8 cellular contexts compared by ENCODE assay signal in genomic region chr1:64540265-64540791, GRCh38.
A peak's percentile ranks its signal among the peaks of the same experiment; 100 is the strongest.
DNase-seq lines count a peak whose midpoint lies in the region; ATAC-seq and TF ChIP-seq lines count a peak whose summit lies in the region.

No MANE protein-coding gene starts in this region.

- H3K4me1 Mint-ChIP-seq in activated naive CD4-positive, alpha-beta T cell treated with anti-CD3 and anti-CD28 coated beads, Interleukin-2, amount 50 U/mL, for 24 hours: peaks cover 55% of the 10 kb centered on the region

- DNase-seq in activated naive CD4-positive, alpha-beta T cell treated with Interleukin-2 at 50 U/mL for 16 hours: no peak
- DNase-seq in coronary artery (ENCODE audit: low spot score) (no peak), lung (ENCODE audit: low spot score) (no peak), upper lobe of right lung (no peak), substantia nigra (lab: John Stamatoyannopoulos, UW) (no peak)

- no peak for TF ChIP-seq CTCF in coronary artery (IDR thresholded peaks at IDR 0.05)
- no peak for TF ChIP-seq CTCF in lung (IDR thresholded peaks at IDR 0.05; ENCODE audit: control extremely low read depth, extremely low read depth)
- no peak for TF ChIP-seq CTCF in upper lobe of right lung (IDR thresholded peaks at IDR 0.05)

- H3K4me1 ChIP-seq in lung (ENCODE audit: control insufficient read depth in 2 of 2, insufficient read depth in 2 of 2, low read length in 2 of 2) (peaks cover 7 to 13% of the 10 kb centered on the region in 2 donors), upper lobe of right lung (peaks cover 28% of the 10 kb centered on the region)

- H3K9me3 Mint-ChIP-seq in activated naive CD4-positive, alpha-beta T cell treated with anti-CD3 and anti-CD28 coated beads, Interleukin-2, amount 50 U/mL, for 24 hours: no peaks in the 10 kb centered on the region

- H3K27me3 ChIP-seq in lung (ENCODE audit: control insufficient read depth, insufficient read depth) (no peaks in the 10 kb centered on the region), upper lobe of right lung (no peaks in the 10 kb centered on the region)

- H3K36me3 ChIP-seq in lung (ENCODE audit: control insufficient read depth in 2 of 2, insufficient read depth in 2 of 2, low read length in 2 of 2) (no peaks in the 10 kb centered on the region), upper lobe of right lung (no peaks in the 10 kb centered on the region)

- H3K27ac ChIP-seq in coronary artery: peak overlapping the region in 1 of 2 donors; percentile 55
- H3K27ac ChIP-seq in lung (ENCODE audit: low read depth in 1 of 2, low read length in 1 of 2): peak overlapping the region; percentile 59 to 70
- H3K27ac ChIP-seq in upper lobe of right lung: peak overlapping the region; percentile 61
- no peak overlapping the region for H3K27ac ChIP-seq in substantia nigra (ENCODE audit: low read depth, low read length, poor library complexity, severe bottlenecking)

- peak overlapping the region; percentile 39 for H3K4me3 Mint-ChIP-seq in activated naive CD4-positive, alpha-beta T cell treated with anti-CD3 and anti-CD28 coated beads, Interleukin-2, amount 50 U/mL, for 24 hours

- H3K27me3 Mint-ChIP-seq in activated naive CD4-positive, alpha-beta T cell treated with anti-CD3 and anti-CD28 coated beads, Interleukin-2, amount 50 U/mL, for 24 hours: no peaks in the 10 kb centered on the region

- H3K9me3 ChIP-seq in lung (ENCODE audit: control insufficient read depth in 2 of 2, insufficient read depth in 1 of 2, low read length in 1 of 2) (no peaks in the 10 kb centered on the region), upper lobe of right lung (no peaks in the 10 kb centered on the region)

- no peaks in the 10 kb centered on the region for H3K36me3 Mint-ChIP-seq in activated naive CD4-positive, alpha-beta T cell treated with anti-CD3 and anti-CD28 coated beads, Interleukin-2, amount 50 U/mL, for 24 hours

- no peak for ATAC-seq in lung (ENCODE audit: insufficient read depth, low FRiP score)
- ATAC-seq in upper lobe of right lung: peak; percentile 40
- no peak for ATAC-seq in GM18858 (IDR thresholded peaks at IDR 0.05; ENCODE audit: unreplicated experiment)
- no peak for ATAC-seq in GM18870 (IDR thresholded peaks at IDR 0.05; ENCODE audit: unreplicated experiment)

- intact Hi-C loops in upper lobe of right lung (cut with DNase I): no loop called here

- H3K4me3 ChIP-seq in coronary artery (peak overlapping the region; percentile 49), lung (no peak overlapping the region), upper lobe of right lung (peak overlapping the region; percentile 27)

- peak overlapping the region; percentile 73 for H3K27ac Mint-ChIP-seq in activated naive CD4-positive, alpha-beta T cell treated with anti-CD3 and anti-CD28 coated beads, Interleukin-2, amount 50 U/mL, for 24 hours

- WGBS in lung, 2 donors: 18 to 33% methylated on average over 6 of the region's 6 CpGs
